8 cellular contexts compared by ENCODE assay signal in genomic region chr3:76631251-76631650, GRCh38.
"Had no signal": no experiment of that assay in that cellular context is flagged by ENCODE, and none has a peak within 500 bp of the region (broad histone marks: within the 10 kb centered on the region; RNA-seq: fewer than 3 reads in every experiment).

No MANE protein-coding gene starts in this region.

- ATAC-seq: GM23338, HCT116 had no signal

- H3K27ac Mint-ChIP-seq: GM23338, H9, HFFc6 had no signal

- H3K4me3 Mint-ChIP-seq: GM23338, H9, HFFc6 had no signal

- DNase-seq: GM23248, GOT3, H7, H9, HCEC 1CT, HFFc6 had no signal

- H3K9me3 Mint-ChIP-seq: GM23338, H9 had no signal
